In genomic region chr14:60184597-60185555, GRCh38 we compare ENCODE assay signal across 8 cellular contexts. TPM values are rescaled to one million over a fixed set of nuclear protein-coding genes. Genes with fewer than 3 reads are reported as not detected.
DNase-seq lines count a peak whose midpoint lies in the region; ATAC-seq lines count a peak whose summit lies in the region.
"Had no signal": no experiment of that assay in that cellular context is flagged by ENCODE, and none has a peak within 500 bp of the region (broad histone marks: within the 10 kb centered on the region; RNA-seq: fewer than 3 reads in every experiment).

No MANE protein-coding gene starts in this region.

- H3K9me3 Mint-ChIP-seq in CD8-positive, alpha-beta memory T cell: peaks cover 0 to 4% (median 0%) of the 10 kb centered on the region in 5 donors
- H3K9me3 Mint-ChIP-seq in IgD-negative memory B cell: peaks cover 0 to 5% (median 2%) of the 10 kb centered on the region in 3 donors
- peaks cover 4% of the 10 kb centered on the region for H3K9me3 Mint-ChIP-seq in activated CD4-positive, alpha-beta memory T cell treated with anti-CD3 and anti-CD28 coated beads for 36 hours
- peaks cover 0 to 16% (median 2%) of the 10 kb centered on the region in 9 donors for H3K9me3 Mint-ChIP-seq in naive thymus-derived CD8-positive, alpha-beta T cell

- H3K27ac Mint-ChIP-seq in CD8-positive, alpha-beta memory T cell: peak overlapping the region in 3 of 8 donors; percentile 89 to 95 (median 93)
- H3K27ac Mint-ChIP-seq in IgD-negative memory B cell: peak overlapping the region in 2 of 3 donors; percentile 29 to 92
- peak overlapping the region; percentile 8 for H3K27ac Mint-ChIP-seq in activated CD4-positive, alpha-beta memory T cell treated with anti-CD3 and anti-CD28 coated beads for 36 hours
- H3K27ac Mint-ChIP-seq in naive thymus-derived CD8-positive, alpha-beta T cell: peak overlapping the region in 8 of 10 donors; percentile 41 to 93 (median 91)

- CTCF ChIA-PET in CD8-positive, alpha-beta memory T cell (lab: Charles Lee): interaction anchor here (0.8 to 7.9 kb wide), 12 partner anchors 11 to 220 kb away, joined by 3 to 131 read pairs (median 8); partner anchors contain the start of genes DHRS7 and PPM1A
- CTCF ChIA-PET in activated CD4-positive, alpha-beta memory T cell treated with anti-CD3 and anti-CD28 coated beads for 36 hours (lab: Charles Lee): interaction anchor here (0.8 to 10.7 kb wide), 19 partner anchors 17 to 735 kb away, joined by 3 to 265 read pairs (median 7); partner anchors contain the start of genes CCDC175, DHRS7 and PPM1A

- no peaks in the 10 kb centered on the region for H3K9me3 ChIP-seq in CD8-positive, alpha-beta memory T cell (ENCODE audit: low read length)

- peak overlapping the region; percentile 12 for H3K27ac ChIP-seq in CD8-positive, alpha-beta memory T cell (ENCODE audit: low read depth, low read length)

- H3K27me3 ChIP-seq in CD8-positive, alpha-beta memory T cell (ENCODE audit: insufficient read depth, low read length, poor library complexity, severe bottlenecking): no peaks in the 10 kb centered on the region

- ATAC-seq in naive thymus-derived CD8-positive, alpha-beta T cell: no peak
- ATAC-seq in HG03025 (IDR thresholded peaks at IDR 0.05; ENCODE audit: low FRiP score, unreplicated experiment) (no peak), GM18858 (IDR thresholded peaks at IDR 0.05; ENCODE audit: unreplicated experiment) (no peak)

- H3K27me3 Mint-ChIP-seq in CD8-positive, alpha-beta memory T cell: peaks cover 0 to 2% of the 10 kb centered on the region in 2 donors
- no peaks in the 10 kb centered on the region for H3K27me3 Mint-ChIP-seq in IgD-negative memory B cell
- no peaks in the 10 kb centered on the region for H3K27me3 Mint-ChIP-seq in activated CD4-positive, alpha-beta memory T cell treated with anti-CD3 and anti-CD28 coated beads for 36 hours
- H3K27me3 Mint-ChIP-seq in naive thymus-derived CD8-positive, alpha-beta T cell: no peaks in the 10 kb centered on the region

- peaks cover 7 to 15% (median 11%) of the 10 kb centered on the region in 3 donors for H3K4me1 Mint-ChIP-seq in CD8-positive, alpha-beta memory T cell
- H3K4me1 Mint-ChIP-seq in IgD-negative memory B cell: peaks cover 8 to 18% (median 10%) of the 10 kb centered on the region in 3 donors
- H3K4me1 Mint-ChIP-seq in activated CD4-positive, alpha-beta memory T cell treated with anti-CD3 and anti-CD28 coated beads for 36 hours (ENCODE audit: low read depth): peaks cover 17% of the 10 kb centered on the region
- peaks cover 4 to 15% (median 11%) of the 10 kb centered on the region in 4 donors for H3K4me1 Mint-ChIP-seq in naive thymus-derived CD8-positive, alpha-beta T cell

- peaks cover 0 to 8% (median 0%) of the 10 kb centered on the region in 3 donors for H3K36me3 Mint-ChIP-seq in CD8-positive, alpha-beta memory T cell
- no peaks in the 10 kb centered on the region for H3K36me3 Mint-ChIP-seq in IgD-negative memory B cell
- H3K36me3 Mint-ChIP-seq in activated CD4-positive, alpha-beta memory T cell treated with anti-CD3 and anti-CD28 coated beads for 36 hours: peaks cover 1% of the 10 kb centered on the region
- peaks cover 0 to 10% (median 2%) of the 10 kb centered on the region in 3 donors for H3K36me3 Mint-ChIP-seq in naive thymus-derived CD8-positive, alpha-beta T cell

- no peaks in the 10 kb centered on the region for H3K36me3 ChIP-seq in CD8-positive, alpha-beta memory T cell (ENCODE audit: insufficient read depth, low read length)

- intact Hi-C loops in activated CD4-positive, alpha-beta memory T cell treated with anti-CD3 and anti-CD28 coated beads for 36 hours (cut with micrococcal nuclease): loop anchor here (1.0 to 10.0 kb wide), 9 partner anchors 20 to 1058 kb away; partner anchors contain the start of genes CCDC175, DHRS7 and PCNX4

- POLR2A ChIA-PET in CD8-positive, alpha-beta memory T cell (lab: Charles Lee): interaction anchor here (0.5 to 1.5 kb wide), 4 partner anchors 20 to 94 kb away, joined by 3 to 9 read pairs (median 6); partner anchors contain the start of genes DHRS7 and PPM1A
- POLR2A ChIA-PET in activated CD4-positive, alpha-beta memory T cell treated with anti-CD3 and anti-CD28 coated beads for 36 hours (lab: Charles Lee): interaction anchor here (1.0 to 1.4 kb wide), 3 partner anchors 64 to 220 kb away, joined by 3 to 4 read pairs (median 3); partner anchors contain the start of gene PPM1A
- POLR2A ChIA-PET in naive thymus-derived CD8-positive, alpha-beta T cell (lab: Charles Lee): interaction anchor here (0.9 to 2.8 kb wide), 4 partner anchors 20 to 220 kb away, joined by 3 to 16 read pairs (median 6); partner anchors contain the start of genes DHRS7 and PPM1A

- DNase-seq in CD8-positive, alpha-beta memory T cell: no peak
- DNase-seq in activated CD4-positive, alpha-beta memory T cell treated with anti-CD3 and anti-CD28 coated beads for 36 hours: no peak
- DNase-seq in naive thymus-derived CD8-positive, alpha-beta T cell: no peak
- DNase-seq in stimulated activated CD4-positive, alpha-beta T cell treated with anti-CD3 and anti-CD28 coated beads, Interleukin-2, amount 100 ng/mL, for 24 hours: no peak
- DNase-seq: T1000 had no signal

- H3K4me1 ChIP-seq in CD8-positive, alpha-beta memory T cell (ENCODE audit: insufficient read depth, low read length): peaks cover 6% of the 10 kb centered on the region

- no peak overlapping the region for H3K4me3 ChIP-seq in CD8-positive, alpha-beta memory T cell (ENCODE audit: low read length)

- H3K4me3 Mint-ChIP-seq in CD8-positive, alpha-beta memory T cell: peak overlapping the region in 6 of 7 donors; percentile 23 to 86 (median 76)
- peak overlapping the region in 3 of 4 donors; percentile 4 to 79 (median 77) for H3K4me3 Mint-ChIP-seq in IgD-negative memory B cell
- peak overlapping the region; percentile 58 for H3K4me3 Mint-ChIP-seq in activated CD4-positive, alpha-beta memory T cell treated with anti-CD3 and anti-CD28 coated beads for 36 hours
- peak overlapping the region in 5 of 10 donors; percentile 71 to 88 (median 84) for H3K4me3 Mint-ChIP-seq in naive thymus-derived CD8-positive, alpha-beta T cell

RNA-seq across cellular contexts. Expression of gene DHRS7, which starts 19.7 kb away (rescaled TPM):
- total RNA-seq in CD8-positive, alpha-beta memory T cell: 10 to 100 TPM; 79.8 to 80.6 TPM
- 272 TPM for polyA plus RNA-seq in CD8-positive, alpha-beta memory T cell
- polyA plus RNA-seq in IgD-negative memory B cell: 157 TPM
- total RNA-seq in activated CD4-positive, alpha-beta memory T cell treated with anti-CD3 and anti-CD28 coated beads for 36 hours: 10 to 100 TPM; 70.3 to 74.7 TPM
- total RNA-seq in naive thymus-derived CD8-positive, alpha-beta T cell: 10 to 100 TPM; 70.4 to 71.1 TPM
- 100 to 1,000 TPM; 163 to 212 (median 167) TPM for polyA plus RNA-seq in naive thymus-derived CD8-positive, alpha-beta T cell
